9 cellular contexts compared by ENCODE assay signal in the genomic region with DNA sequence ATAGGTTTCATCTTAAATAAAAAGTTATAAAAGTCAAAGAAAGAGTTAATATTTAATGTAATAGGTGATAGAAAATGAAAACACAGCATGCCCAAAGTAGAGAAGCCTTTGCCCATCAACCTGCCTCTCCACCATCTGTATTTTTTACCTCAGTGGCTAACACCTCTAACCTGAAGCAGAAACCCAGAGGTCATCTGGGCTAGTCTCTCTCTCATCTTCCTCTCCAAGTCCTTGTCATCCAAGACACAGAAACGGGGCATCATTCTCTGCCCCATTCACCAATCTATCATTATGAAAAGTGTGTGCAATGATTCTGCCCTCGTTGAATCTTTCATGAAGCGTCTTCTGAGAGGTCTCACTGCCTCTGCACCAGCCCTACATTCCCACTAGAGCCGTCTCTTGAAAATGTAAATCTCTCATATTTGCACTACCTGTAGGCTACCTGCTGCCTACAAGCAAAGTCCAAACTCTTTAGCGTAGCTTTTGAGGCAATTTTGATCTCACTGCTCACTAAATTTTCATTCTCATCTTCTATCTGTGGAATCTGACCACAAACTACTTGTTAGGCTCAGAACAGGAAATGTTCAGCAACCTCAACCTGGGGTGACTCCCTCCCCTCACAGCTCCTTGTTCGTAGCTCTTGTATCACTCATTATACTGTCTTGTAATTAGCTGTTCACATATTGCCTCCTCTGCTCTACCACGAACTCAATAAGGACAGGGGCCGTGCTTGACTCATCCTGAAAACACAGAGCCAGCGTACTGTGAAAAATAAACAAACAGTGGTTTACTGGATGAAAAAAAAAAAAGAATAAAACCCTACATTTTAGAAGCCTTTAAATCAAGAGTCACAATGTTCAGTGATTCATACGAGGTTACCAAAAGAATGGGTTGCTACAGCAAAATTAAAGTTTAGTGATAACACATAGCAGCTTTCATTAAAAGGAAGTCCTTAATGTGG.
DNase-seq lines count a peak whose midpoint lies in the region; ATAC-seq, FAIRE-seq and TF ChIP-seq lines count a peak whose summit lies in the region.
"Had no signal": no experiment of that assay in that cellular context is flagged by ENCODE, and none has a peak within 500 bp of the region (broad histone marks: within the 10 kb centered on the region; RNA-seq: fewer than 3 reads in every experiment).

No MANE protein-coding gene starts in this region.

- peaks cover 18% of the 10 kb centered on the region for H3K4me1 ChIP-seq in mammary epithelial cell (ENCODE audit: insufficient read depth, low read length)

- H3K9ac ChIP-seq in mammary epithelial cell (ENCODE audit: insufficient read depth, low read length) = no peak overlapping the region

- in situ Hi-C loops in mammary epithelial cell (cut with MboI; ENCODE audit: low sequenced_read_pairs in 2 of 2) = no loop called here

- TF ChIP-seq POLR2A in H54 (IDR thresholded peaks at IDR 0.05; ENCODE audit: low read depth, low read length) = no peak
- no peak for TF ChIP-seq POLR2A in lower leg skin (IDR thresholded peaks at IDR 0.05)

- WGBS in mammary epithelial cell (ENCODE audit: low coverage, missing lambda C conversion rate) = 53% methylated on average over 9 of the region's 10 CpGs
- 74 to 79% methylated on average over 10 of the region's 10 CpGs for WGBS in lower leg skin, 2 donors

- no peaks in the 10 kb centered on the region for H3K27me3 ChIP-seq in GM06990 (replicated peaks; ENCODE audit: control insufficient read depth, insufficient read depth, low read length)
- peaks cover 1% of the 10 kb centered on the region for H3K27me3 ChIP-seq in mammary epithelial cell (ENCODE audit: insufficient read depth, low read length)

- H3K79me2 ChIP-seq in mammary epithelial cell (ENCODE audit: insufficient read depth, low read length) = no peaks in the 10 kb centered on the region

- H4K20me1 ChIP-seq in mammary epithelial cell (ENCODE audit: insufficient read depth, low read length) = no peaks in the 10 kb centered on the region

- H3K4me3 Mint-ChIP-seq in stimulated activated naive CD8-positive, alpha-beta T cell treated with anti-CD3 and anti-CD28 coated beads, Interleukin-15, amount 100 ng/mL, for 72 hours = peak overlapping the region; percentile 16 to 36

- peaks cover 24% of the 10 kb centered on the region for H3K4me1 Mint-ChIP-seq in stimulated activated naive CD8-positive, alpha-beta T cell treated with anti-CD3 and anti-CD28 coated beads, Interleukin-15, amount 100 ng/mL, for 72 hours

- no peaks in the 10 kb centered on the region for H3K9me3 Mint-ChIP-seq in stimulated activated naive CD8-positive, alpha-beta T cell treated with anti-CD3 and anti-CD28 coated beads, Interleukin-15, amount 100 ng/mL, for 72 hours

- dilution Hi-C loops in mammary epithelial cell (cut with HindIII; ENCODE audit: low sequenced_read_pairs) = no loop called here

- H3K27me3 Mint-ChIP-seq in stimulated activated naive CD8-positive, alpha-beta T cell treated with anti-CD3 and anti-CD28 coated beads, Interleukin-15, amount 100 ng/mL, for 72 hours = peaks cover 8% of the 10 kb centered on the region

- TF ChIP-seq CTCF in GM06990 (IDR thresholded peaks at IDR 0.05; ENCODE audit: insufficient read depth, low read length, poor library complexity, severe bottlenecking) = no peak
- no peak for TF ChIP-seq CTCF in mammary epithelial cell (conservative IDR thresholded peaks at IDR 0.05 in 1 of 2, IDR thresholded peaks at IDR 0.05 in 1 of 2; ENCODE audit: extremely low read depth in 1 of 2, insufficient read depth in 1 of 2, low read depth in 1 of 2, low read length in 2 of 2)
- TF ChIP-seq CTCF in lower leg skin (IDR thresholded peaks at IDR 0.05) = no peak
- TF ChIP-seq CTCF in D721Med (IDR thresholded peaks at IDR 0.05; ENCODE audit: insufficient read depth, missing control alignments) = no peak

- peaks cover 3% of the 10 kb centered on the region for H3K9me3 ChIP-seq in mammary epithelial cell (replicated peaks; ENCODE audit: insufficient read depth, low read length)

- H3K36me3 ChIP-seq in GM06990 (ENCODE audit: control insufficient read depth, insufficient read depth, low read length) (no peaks in the 10 kb centered on the region), mammary epithelial cell (ENCODE audit: insufficient read depth, low read length) (no peaks in the 10 kb centered on the region)

- BruUV-seq in mammary epithelial cell (replicated peaks; lab: Mats Ljungman, UMichigan) = no TSS peak

- H3K4me3 ChIP-seq in GM06990 (replicated peaks; ENCODE audit: low read depth, low read length) (no peak overlapping the region), mammary epithelial cell (replicated peaks in 1 of 3; ENCODE audit: insufficient read depth in 1 of 3, low read depth in 2 of 3, low read length in 3 of 3) (no peak overlapping the region), lower leg skin (ENCODE audit: low read depth, poor library complexity, severe bottlenecking) (no peak overlapping the region)

- DNase-seq in GM06990 (ENCODE audit: extremely low read depth, insufficient read length) = peak; percentile 54
- peak; percentile 26 for DNase-seq in H54 (ENCODE audit: insufficient read length, low spot score)
- DNase-seq in RPMI7951 (ENCODE audit: low read depth) = peak; percentile 50
- peak; percentile 45 for DNase-seq in mammary epithelial cell
- peak; percentile 40 to 68 for DNase-seq in stimulated activated naive CD8-positive, alpha-beta T cell treated with anti-CD3 and anti-CD28 coated beads, Interleukin-15, amount 100 ng/mL, for 72 hours
- no peak for DNase-seq in nucleus accumbens (lab: John Stamatoyannopoulos, UW)
- DNase-seq in lower leg skin (ENCODE audit: low spot score in 2 of 2) = no peak
- no peak for DNase-seq in D721Med (ENCODE audit: insufficient read length, low spot score)

- no peak overlapping the region for H3K4me2 ChIP-seq in mammary epithelial cell (ENCODE audit: insufficient read depth, low read depth, low read length)

- peak; percentile 100 for ATAC-seq in stimulated activated naive CD8-positive, alpha-beta T cell treated with anti-CD3 and anti-CD28 coated beads, Interleukin-15, amount 100 ng/mL, for 72 hours
- ATAC-seq: HCT116 had no signal

- CTCF ChIA-PET in mammary epithelial cell (lab: Charles Lee; ENCODE audit: low non-redundant PET) = interaction anchor here (0.6 kb wide), 1 partner anchor 85 kb away, joined by 3 read pairs; no protein-coding TSS in a partner anchor

- no peak overlapping the region for H2AFZ ChIP-seq in mammary epithelial cell (ENCODE audit: low read depth, low read length)

- H3K27ac ChIP-seq in mammary epithelial cell (ENCODE audit: insufficient read depth, low read depth, low read length) = no peak overlapping the region

- H3K27ac Mint-ChIP-seq in stimulated activated naive CD8-positive, alpha-beta T cell treated with anti-CD3 and anti-CD28 coated beads, Interleukin-15, amount 100 ng/mL, for 72 hours = peak overlapping the region in 1 of 2 donors; percentile 10

- FAIRE-seq in H54 (lab: Jason Lieb, UNC) (peak; percentile 92), D721Med (lab: Jason Lieb, UNC) (no peak)

- intact Hi-C loops in mammary epithelial cell (cut with micrococcal nuclease) (no loop called here), lower leg skin (cut with DNase I; ENCODE audit: low total_unique reads) (no loop called here)

Comparison
In these comparisons a context has a peak if more than half of its experiments do, and no peak if none do; other contexts are left out.
1. DNase-seq: peak in GM06990 (single experiment), H54 (single experiment), RPMI7951 (single experiment), mammary epithelial cell (single experiment) and stimulated activated naive CD8-positive, alpha-beta T cell treated with anti-CD3 and anti-CD28 coated beads, Interleukin-15, amount 100 ng/mL, for 72 hours (2 of 2); none in nucleus accumbens (0 of 56), lower leg skin (0 of 2) and D721Med (single experiment).